Comparison of ENCODE assay signal across 19 cellular contexts in the genomic region with DNA sequence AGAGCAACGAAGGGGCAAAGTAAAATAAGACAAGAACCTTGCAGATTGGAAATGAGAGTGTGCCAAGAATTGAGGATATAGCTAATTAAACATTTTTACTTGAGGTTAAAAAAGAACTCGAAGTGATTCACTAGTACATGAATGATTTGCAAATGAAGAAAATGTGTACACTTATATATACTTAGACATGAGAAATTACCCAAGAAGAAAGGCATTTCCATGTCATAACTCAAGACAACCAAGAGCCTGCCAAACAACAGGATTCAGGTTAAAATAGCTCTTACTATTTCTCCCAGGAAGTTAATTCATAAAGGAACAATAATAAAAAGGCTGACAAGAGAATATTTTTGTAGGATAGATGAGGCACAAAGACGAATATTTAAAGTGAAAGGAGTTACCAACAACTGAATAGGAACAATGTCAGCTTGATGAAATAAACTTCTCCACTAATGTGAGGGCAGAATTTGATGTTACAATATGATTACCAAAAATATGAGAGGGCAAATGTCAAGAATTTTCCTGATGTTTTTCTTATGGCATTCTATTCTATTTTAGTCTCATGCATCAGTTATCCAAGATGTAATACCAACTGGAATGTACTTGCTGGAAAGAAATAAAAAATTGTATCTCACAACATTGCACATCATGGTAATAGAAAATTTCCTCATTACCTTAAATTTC. TPM values are rescaled to one million over a fixed set of nuclear protein-coding genes. Genes with fewer than 3 reads are reported as not detected.
DNase-seq lines count a peak whose midpoint lies in the region; ATAC-seq and TF ChIP-seq lines count a peak whose summit lies in the region.
"Had no signal": no experiment of that assay in that cellular context is flagged by ENCODE, and none has a peak within 500 bp of the region (broad histone marks: within the 10 kb centered on the region; RNA-seq: fewer than 3 reads in every experiment).

No MANE protein-coding gene starts in this region.

- no peak for ATAC-seq in activated CD8-positive, alpha-beta T cell treated with anti-CD3 and anti-CD28 coated beads for 36 hours
- ATAC-seq in GM18520 (IDR thresholded peaks at IDR 0.05; ENCODE audit: unreplicated experiment): no peak
- ATAC-seq: activated CD8-positive, alpha-beta memory T cell treated with anti-CD3 and anti-CD28 coated beads, Interleukin-2, amount 10 ng/mL, durations not matched to agents 7 days and 5 days; natural killer cell treated with Interleukin-12 subunit alpha and Interleukin-12 subunit beta and Interleukin-15 and Interleukin-18, amount 100 ng/mL, for 72 hours; right cardiac atrium had no signal

- H3K4me3 Mint-ChIP-seq in activated CD8-positive, alpha-beta T cell treated with anti-CD3 and anti-CD28 coated beads for 36 hours: no peak overlapping the region
- H3K4me3 Mint-ChIP-seq: activated CD8-positive, alpha-beta memory T cell treated with anti-CD3 and anti-CD28 coated beads, Interleukin-2, amount 10 ng/mL, durations not matched to agents 7 days and 5 days; natural killer cell treated with Interleukin-12 subunit alpha and Interleukin-12 subunit beta and Interleukin-15 and Interleukin-18, amount 100 ng/mL, for 72 hours had no signal

- peaks cover 2% of the 10 kb centered on the region for H3K9me3 Mint-ChIP-seq in activated CD8-positive, alpha-beta T cell treated with anti-CD3 and anti-CD28 coated beads for 36 hours
- H3K9me3 Mint-ChIP-seq: natural killer cell treated with Interleukin-12 subunit alpha and Interleukin-12 subunit beta and Interleukin-15 and Interleukin-18, amount 100 ng/mL, for 72 hours had no signal

- CTCF ChIA-PET in AG04449 (lab: Yijun Ruan, JAX): interaction anchor here (0.8 to 1.2 kb wide), 2 partner anchors 19 to 221 kb away, joined by 3 read pairs; a partner anchor contains a TSS
- CTCF ChIA-PET in activated CD8-positive, alpha-beta T cell treated with anti-CD3 and anti-CD28 coated beads for 36 hours (lab: Charles Lee): no interaction called here

- H3K4me3 ChIP-seq in AG04449 (ENCODE audit: low read depth, low read length): no peak overlapping the region
- H3K4me3 ChIP-seq in epithelial cell of esophagus (ENCODE audit: low read length): no peak overlapping the region
- H3K4me3 ChIP-seq: lung, thyroid gland had no signal

- TF ChIP-seq CTCF in AG04449 (IDR thresholded peaks at IDR 0.05; ENCODE audit: insufficient read depth, low read length, missing control alignments) (no peak), epithelial cell of esophagus (IDR thresholded peaks at IDR 0.05; ENCODE audit: insufficient read depth, low read depth, low read length, missing control alignments) (no peak)
- no peak for TF ChIP-seq CTCF in activated CD8-positive, alpha-beta T cell treated with anti-CD3 and anti-CD28 coated beads for 36 hours (IDR thresholded peaks at IDR 0.05)

- POLR2A ChIA-PET in AG04449 (lab: Yijun Ruan, JAX): interaction anchor here (0.6 to 1.0 kb wide), 2 partner anchors 19 to 580 kb away, joined by 4 to 5 read pairs; a partner anchor contains a TSS
- POLR2A ChIA-PET in activated CD8-positive, alpha-beta T cell treated with anti-CD3 and anti-CD28 coated beads for 36 hours (lab: Charles Lee): no interaction called here

- H3K27me3 Mint-ChIP-seq in activated CD8-positive, alpha-beta T cell treated with anti-CD3 and anti-CD28 coated beads for 36 hours: peaks cover 8% of the 10 kb centered on the region

- no peak overlapping the region for H3K27ac Mint-ChIP-seq in activated CD8-positive, alpha-beta T cell treated with anti-CD3 and anti-CD28 coated beads for 36 hours
- H3K27ac Mint-ChIP-seq: activated CD8-positive, alpha-beta memory T cell treated with anti-CD3 and anti-CD28 coated beads, Interleukin-2, amount 10 ng/mL, durations not matched to agents 7 days and 5 days; natural killer cell treated with Interleukin-12 subunit alpha and Interleukin-12 subunit beta and Interleukin-15 and Interleukin-18, amount 100 ng/mL, for 72 hours had no signal

- peaks cover 2% of the 10 kb centered on the region for H3K4me1 Mint-ChIP-seq in activated CD8-positive, alpha-beta T cell treated with anti-CD3 and anti-CD28 coated beads for 36 hours (ENCODE audit: low read depth)
- H3K4me1 Mint-ChIP-seq: activated CD8-positive, alpha-beta memory T cell treated with anti-CD3 and anti-CD28 coated beads, Interleukin-2, amount 10 ng/mL, durations not matched to agents 7 days and 5 days had no signal

- DNase-seq in AG04449 (ENCODE audit: low read depth, low spot score) (peak; percentile 73), LHCN-M2 (ENCODE audit: low read depth) (peak; percentile 32), epithelial cell of esophagus (ENCODE audit: low read depth) (peak; percentile 11), myocyte (ENCODE audit: low read depth) (peak; percentile 32), dermis blood vessel endothelial cell (no peak), cardiac septum (ENCODE audit: low spot score) (no peak)
- DNase-seq in activated CD8-positive, alpha-beta T cell treated with anti-CD3 and anti-CD28 coated beads for 36 hours: no peak
- DNase-seq: activated CD4-positive, CD25-positive, alpha-beta regulatory T cell; activated CD8-positive, alpha-beta memory T cell treated with anti-CD3 and anti-CD28 coated beads, Interleukin-2, amount 10 ng/mL, durations not matched to agents 7 days and 5 days; activated gamma-delta T cell treated with Interleukin-2 at 50 U/mL for 16 hours; foreskin melanocyte; KBM-7; NCI-H2171 treated with DMSO at 0.1 percent for 48 hours; right cardiac atrium; T-helper 2 cell; thyroid gland had no signal

- H3K36me3 Mint-ChIP-seq in activated CD8-positive, alpha-beta T cell treated with anti-CD3 and anti-CD28 coated beads for 36 hours (ENCODE audit: low read depth): no peaks in the 10 kb centered on the region
- H3K36me3 Mint-ChIP-seq: activated CD8-positive, alpha-beta memory T cell treated with anti-CD3 and anti-CD28 coated beads, Interleukin-2, amount 10 ng/mL, durations not matched to agents 7 days and 5 days had no signal

- intact Hi-C loops in activated CD8-positive, alpha-beta T cell treated with anti-CD3 and anti-CD28 coated beads for 36 hours (cut with micrococcal nuclease): no loop called here
- intact Hi-C loops in cardiac septum (cut with DNase I): no loop called here

RNA-seq across cellular contexts. Expression of a gene that starts 18.9 kb away (rescaled TPM):
- total RNA-seq in LHCN-M2 (2014; rRNA removed) (5.6 and 6.4 TPM in 2 replicates), myocyte (1.0 and 1.1 TPM in 2 replicates), dermis blood vessel endothelial cell (0.65 and 1.5 TPM in 2 replicates), cardiac septum (44.6 TPM)
- polyA plus RNA-seq in LHCN-M2 (2012): 5.0 TPM
- 23.1 TPM for polyA plus RNA-seq in myocyte (2012)
- under 1 TPM; 0.05 to 0.16 TPM for total RNA-seq in activated CD8-positive, alpha-beta T cell treated with anti-CD3 and anti-CD28 coated beads for 36 hours

Comparison
In these comparisons a context has a peak if more than half of its experiments do, and no peak if none do; other contexts are left out.
1. DNase-seq: peak in AG04449 (single experiment), LHCN-M2 (single experiment), epithelial cell of esophagus (single experiment) and myocyte (single experiment); none in dermis blood vessel endothelial cell (single experiment), activated CD8-positive, alpha-beta T cell treated with anti-CD3 and anti-CD28 coated beads for 36 hours (single experiment) and cardiac septum (single experiment).